16 cellular contexts compared by ENCODE assay signal in the genomic region with DNA sequence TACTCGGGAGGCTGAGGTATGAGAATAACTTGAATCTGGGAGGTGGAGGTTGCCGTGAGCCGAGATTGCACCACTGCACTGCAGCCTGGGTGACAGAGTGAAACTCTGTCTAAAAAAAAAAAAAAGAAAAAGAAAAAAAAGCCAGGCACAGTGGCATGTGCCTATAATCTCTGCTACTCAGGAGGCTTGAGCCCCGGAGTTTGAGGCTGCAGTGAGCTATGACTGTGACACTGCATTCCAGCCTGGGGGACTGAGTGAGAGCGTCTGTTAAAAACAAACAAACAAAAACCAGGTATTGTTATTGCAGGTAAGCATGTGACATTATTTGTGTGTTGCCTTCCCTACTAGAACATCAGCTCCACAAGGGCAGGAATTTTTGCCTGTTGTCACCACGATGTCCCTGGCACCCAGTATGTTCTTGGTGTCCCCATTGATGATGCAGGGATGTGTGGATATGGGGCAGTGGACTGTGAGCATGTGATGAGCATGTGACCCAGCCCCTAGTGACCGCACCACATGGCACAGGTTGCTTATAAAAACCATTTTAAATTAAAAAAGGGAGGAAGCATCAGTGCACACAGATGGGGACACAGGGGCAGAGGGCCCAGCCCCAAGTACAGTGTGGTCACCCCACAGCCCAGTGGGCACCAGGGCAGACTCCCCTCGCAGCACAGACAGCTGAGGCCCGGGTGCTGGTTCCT. TPM values are rescaled to one million over a fixed set of nuclear protein-coding genes. Genes with fewer than 3 reads are reported as not detected.
A peak's percentile ranks its signal among the peaks of the same experiment; 100 is the strongest.
DNase-seq lines count a peak whose midpoint lies in the region; ATAC-seq and TF ChIP-seq lines count a peak whose summit lies in the region.
"Had no signal": no experiment of that assay in that cellular context is flagged by ENCODE, and none has a peak within 500 bp of the region (broad histone marks: within the 10 kb centered on the region; RNA-seq: fewer than 3 reads in every experiment).

No MANE protein-coding gene starts in this region.

- POLR2A ChIA-PET in MCF 10A (lab: Yijun Ruan, JAX), result interaction anchor here (0.7 to 1.5 kb wide), 2 partner anchors 9 to 178 kb away, joined by 3 to 5 read pairs; no protein-coding TSS in a partner anchor
- POLR2A ChIA-PET in naive thymus-derived CD4-positive, alpha-beta T cell (lab: Charles Lee), result no interaction called here

- in situ Hi-C loops in mammary epithelial cell (cut with MboI; ENCODE audit: low sequenced_read_pairs in 2 of 2), result no loop called here

- no peak overlapping the region for H3K4me2 ChIP-seq in mammary epithelial cell (ENCODE audit: insufficient read depth, low read depth, low read length)

- H3K4me1 Mint-ChIP-seq in MCF 10A (ENCODE audit: insufficient read depth, unreplicated experiment), result peaks cover 22% of the 10 kb centered on the region
- H3K4me1 Mint-ChIP-seq in effector memory CD8-positive, alpha-beta T cell (ENCODE audit: low read depth in 2 of 2), result peaks cover 0 to 4% of the 10 kb centered on the region in 2 donors
- peaks cover 0 to 15% (median 6%) of the 10 kb centered on the region in 7 donors for H3K4me1 Mint-ChIP-seq in naive thymus-derived CD4-positive, alpha-beta T cell

- H3K79me2 ChIP-seq in mammary epithelial cell (ENCODE audit: insufficient read depth, low read length), result no peaks in the 10 kb centered on the region
- H3K79me2 ChIP-seq: parathyroid adenoma had no signal

- no peaks in the 10 kb centered on the region for H3K36me3 Mint-ChIP-seq in MCF 10A (ENCODE audit: insufficient read depth, unreplicated experiment)
- no peaks in the 10 kb centered on the region for H3K36me3 Mint-ChIP-seq in effector memory CD8-positive, alpha-beta T cell (ENCODE audit: insufficient read depth)
- H3K36me3 Mint-ChIP-seq in naive thymus-derived CD4-positive, alpha-beta T cell, result no peaks in the 10 kb centered on the region

- TF ChIP-seq CTCF in MCF 10A (IDR thresholded peaks at IDR 0.05; ENCODE audit: unreplicated experiment) (no peak), mammary epithelial cell (conservative IDR thresholded peaks at IDR 0.05 in 1 of 2, IDR thresholded peaks at IDR 0.05 in 1 of 2; ENCODE audit: extremely low read depth in 1 of 2, insufficient read depth in 1 of 2, low read depth in 1 of 2, low read length in 2 of 2) (no peak), upper lobe of right lung (IDR thresholded peaks at IDR 0.05) (no peak)

- peak overlapping the region; percentile 16 for H3K4me3 Mint-ChIP-seq in MCF 10A (ENCODE audit: unreplicated experiment)
- H3K4me3 Mint-ChIP-seq in effector memory CD8-positive, alpha-beta T cell, result peak overlapping the region; percentile 71
- peak overlapping the region in 6 of 10 donors; percentile 23 to 84 (median 54) for H3K4me3 Mint-ChIP-seq in naive thymus-derived CD4-positive, alpha-beta T cell

- intact Hi-C loops in MCF 10A (cut with micrococcal nuclease), result loop anchor here (5.0 kb wide), 1 partner anchor 262 kb away; no protein-coding TSS in a partner anchor
- intact Hi-C loops in mammary epithelial cell (cut with micrococcal nuclease), result no loop called here
- intact Hi-C loops in naive thymus-derived CD4-positive, alpha-beta T cell (cut with micrococcal nuclease), result no loop called here
- intact Hi-C loops in upper lobe of right lung (cut with DNase I), result no loop called here

- dilution Hi-C loops in mammary epithelial cell (cut with HindIII; ENCODE audit: low sequenced_read_pairs), result no loop called here

- H3K4me3 ChIP-seq in mammary epithelial cell (replicated peaks in 1 of 3; ENCODE audit: insufficient read depth in 1 of 3, low read depth in 2 of 3, low read length in 3 of 3), result no peak overlapping the region
- no peak overlapping the region for H3K4me3 ChIP-seq in naive thymus-derived CD4-positive, alpha-beta T cell (ENCODE audit: low read length)
- H3K4me3 ChIP-seq in upper lobe of right lung, result no peak overlapping the region
- no peak overlapping the region for H3K4me3 ChIP-seq in SJCRH30

- no peak for DNase-seq in MCF 10A (ENCODE audit: unreplicated experiment)
- no peak for DNase-seq in mammary epithelial cell
- no peak for DNase-seq in effector memory CD8-positive, alpha-beta T cell
- no peak for DNase-seq in naive thymus-derived CD4-positive, alpha-beta T cell
- no peak for DNase-seq in upper lobe of right lung
- no peak for DNase-seq in SJCRH30
- no peak for DNase-seq in globus pallidus (ENCODE audit: low spot score)
- DNase-seq in NCI-H1694 treated with DMSO at 0.1 percent for 48 hours (lab: John Stamatoyannopoulos, UW), result no peak
- DNase-seq: activated T-cell treated with anti-CD3 and anti-CD28 coated beads, Interleukin-2, amount 50 U/mL, for 48 hours; central memory CD4-positive, alpha-beta T cell; EL; kidney; NCI-H510A; SIG-M5; substantia nigra had no signal

- peaks cover 6% of the 10 kb centered on the region for H3K4me1 ChIP-seq in mammary epithelial cell (ENCODE audit: insufficient read depth, low read length)
- peaks cover 0 to 13% of the 10 kb centered on the region in 2 donors for H3K4me1 ChIP-seq in naive thymus-derived CD4-positive, alpha-beta T cell (ENCODE audit: control insufficient read depth in 2 of 2, insufficient read depth in 2 of 2, low read length in 2 of 2)
- peaks cover 34% of the 10 kb centered on the region for H3K4me1 ChIP-seq in upper lobe of right lung
- peaks cover 19% of the 10 kb centered on the region for H3K4me1 ChIP-seq in SJCRH30

- no peak overlapping the region for H3K27ac ChIP-seq in mammary epithelial cell (ENCODE audit: insufficient read depth, low read depth, low read length)
- H3K27ac ChIP-seq in naive thymus-derived CD4-positive, alpha-beta T cell (ENCODE audit: low read depth, low read length), result no peak overlapping the region
- H3K27ac ChIP-seq in upper lobe of right lung, result peak overlapping the region; percentile 37
- no peak overlapping the region for H3K27ac ChIP-seq in SJCRH30

- H3K9ac ChIP-seq in mammary epithelial cell (ENCODE audit: insufficient read depth, low read length), result no peak overlapping the region
- H3K9ac ChIP-seq: parathyroid adenoma had no signal

- H3K27me3 ChIP-seq in mammary epithelial cell (ENCODE audit: insufficient read depth, low read length) (no peaks in the 10 kb centered on the region), upper lobe of right lung (no peaks in the 10 kb centered on the region), SJCRH30 (no peaks in the 10 kb centered on the region)
- H3K27me3 ChIP-seq in naive thymus-derived CD4-positive, alpha-beta T cell (ENCODE audit: control insufficient read depth in 2 of 2, insufficient read depth in 2 of 2, low read length in 2 of 2), result peaks cover 0 to 3% of the 10 kb centered on the region in 2 donors

- ATAC-seq in effector memory CD8-positive, alpha-beta T cell (replicated peaks), result no peak
- ATAC-seq in naive thymus-derived CD4-positive, alpha-beta T cell, result no peak
- ATAC-seq in upper lobe of right lung, result no peak

- H3K36me3 ChIP-seq in mammary epithelial cell (ENCODE audit: insufficient read depth, low read length), result no peaks in the 10 kb centered on the region
- H3K36me3 ChIP-seq in naive thymus-derived CD4-positive, alpha-beta T cell (ENCODE audit: control insufficient read depth in 2 of 3, insufficient read depth in 3 of 3, low read length in 3 of 3), result no peaks in the 10 kb centered on the region
- H3K36me3 ChIP-seq in upper lobe of right lung, result peaks cover 12% of the 10 kb centered on the region
- H3K36me3 ChIP-seq in SJCRH30, result peaks cover 4% of the 10 kb centered on the region

- H3K9me3 Mint-ChIP-seq in MCF 10A (ENCODE audit: unreplicated experiment), result no peaks in the 10 kb centered on the region
- no peaks in the 10 kb centered on the region for H3K9me3 Mint-ChIP-seq in effector memory CD8-positive, alpha-beta T cell
- H3K9me3 Mint-ChIP-seq in naive thymus-derived CD4-positive, alpha-beta T cell, result peaks cover 0 to 2% (median 0%) of the 10 kb centered on the region in 11 donors

- WGBS in mammary epithelial cell (ENCODE audit: low coverage, missing lambda C conversion rate), result 84% methylated on average over 5 of the region's 9 CpGs

- H3K27me3 Mint-ChIP-seq in MCF 10A (ENCODE audit: insufficient read depth, unreplicated experiment), result no peaks in the 10 kb centered on the region
- peaks cover 6 to 25% of the 10 kb centered on the region in 2 donors for H3K27me3 Mint-ChIP-seq in effector memory CD8-positive, alpha-beta T cell
- peaks cover 5 to 24% (median 17%) of the 10 kb centered on the region in 5 donors for H3K27me3 Mint-ChIP-seq in naive thymus-derived CD4-positive, alpha-beta T cell

- BruUV-seq in MCF 10A (replicated peaks; lab: Mats Ljungman, UMichigan) (no TSS peak), mammary epithelial cell (replicated peaks; lab: Mats Ljungman, UMichigan) (no TSS peak)

- H4K20me1 ChIP-seq in mammary epithelial cell (ENCODE audit: insufficient read depth, low read length), result no peaks in the 10 kb centered on the region

- H3K9me3 ChIP-seq in mammary epithelial cell (replicated peaks; ENCODE audit: insufficient read depth, low read length), result no peaks in the 10 kb centered on the region
- H3K9me3 ChIP-seq in naive thymus-derived CD4-positive, alpha-beta T cell (ENCODE audit: control insufficient read depth in 2 of 3, low read length in 3 of 3), result no peaks in the 10 kb centered on the region
- H3K9me3 ChIP-seq in upper lobe of right lung, result no peaks in the 10 kb centered on the region
- no peaks in the 10 kb centered on the region for H3K9me3 ChIP-seq in SJCRH30 (replicated peaks)

- CTCF ChIA-PET in MCF 10A (lab: Yijun Ruan, JAX) (interaction anchor here (0.6 to 1.6 kb wide), 2 partner anchors 61 to 131 kb away, joined by 4 to 8 read pairs; no protein-coding TSS in a partner anchor), mammary epithelial cell (lab: Charles Lee; ENCODE audit: low non-redundant PET) (no interaction called here)
- CTCF ChIA-PET in naive thymus-derived CD4-positive, alpha-beta T cell (lab: Charles Lee), result no interaction called here

- H2AFZ ChIP-seq in mammary epithelial cell (ENCODE audit: low read depth, low read length), result no peak overlapping the region

- peak overlapping the region; percentile 86 for H3K27ac Mint-ChIP-seq in MCF 10A (ENCODE audit: low read depth, unreplicated experiment)
- H3K27ac Mint-ChIP-seq in effector memory CD8-positive, alpha-beta T cell, result no peak overlapping the region
- peak overlapping the region in 1 of 9 donors; percentile 29 for H3K27ac Mint-ChIP-seq in naive thymus-derived CD4-positive, alpha-beta T cell

RNA-seq across cellular contexts. Expression of a gene that starts 1.6 kb away (rescaled TPM):
- total RNA-seq in MCF 10A (2022) (25.0 and 29.2 TPM in 2 replicates), mammary epithelial cell (10 to 100 TPM; 18.2 to 19.4 TPM), upper lobe of right lung (268 TPM)
- polyA plus RNA-seq in mammary epithelial cell, result 14.7 TPM
- 34.0 TPM for polyA minus RNA-seq in mammary epithelial cell
- 1 to 10 TPM in 1 of 5 experiments, under 1 TPM in 4; 0.32 to 2.9 (median 0.53) TPM for total RNA-seq in naive thymus-derived CD4-positive, alpha-beta T cell
- not detected for polyA plus RNA-seq in naive thymus-derived CD4-positive, alpha-beta T cell
- total RNA-seq in SJCRH30 (2014; rRNA removed; shearing (Covaris generic)), result 86.1 and 98.4 TPM in 2 replicates

RNA-seq across cellular contexts. Expression of a gene that starts 40.5 kb away (rescaled TPM):
- total RNA-seq in MCF 10A (2022) (not detected in 2 replicates), mammary epithelial cell (not detected), upper lobe of right lung (not detected)
- polyA plus RNA-seq in mammary epithelial cell, result not detected
- not detected for polyA minus RNA-seq in mammary epithelial cell
- not detected for total RNA-seq in naive thymus-derived CD4-positive, alpha-beta T cell
- not detected for polyA plus RNA-seq in naive thymus-derived CD4-positive, alpha-beta T cell
- total RNA-seq in SJCRH30 (2014; rRNA removed; shearing (Covaris generic)), result not detected in 2 replicates

RNA-seq across cellular contexts. Expression of a gene that starts 43.3 kb away (rescaled TPM):
- total RNA-seq in MCF 10A (2022) (8.6 and 16.4 TPM in 2 replicates), mammary epithelial cell (10 to 100 TPM in 1 of 2 donors, 1 to 10 TPM in 1; 2.2 to 35.4 TPM), upper lobe of right lung (1.1 TPM)
- polyA plus RNA-seq in mammary epithelial cell, result 24.8 TPM
- polyA minus RNA-seq in mammary epithelial cell, result 23.2 TPM
- total RNA-seq in naive thymus-derived CD4-positive, alpha-beta T cell, result 10 to 100 TPM in 1 of 5 experiments, 1 to 10 TPM in 2, under 1 TPM in 2; 0.56 to 45.4 (median 1.9) TPM
- under 1 TPM in 1 of 2 donors, not detected in 1; 0.33 TPM for polyA plus RNA-seq in naive thymus-derived CD4-positive, alpha-beta T cell
- 61.3 and 70.3 TPM in 2 replicates for total RNA-seq in SJCRH30 (2014; rRNA removed; shearing (Covaris generic))

Comparison
In these comparisons a context has a peak if more than half of its experiments do, and no peak if none do; other contexts are left out.
1. H3K4me3 Mint-ChIP-seq: peak in every context shown above with its lines; median percentile 71 in effector memory CD8-positive, alpha-beta T cell; 54 in naive thymus-derived CD4-positive, alpha-beta T cell; 16 in MCF 10A.